In the genomic region with DNA sequence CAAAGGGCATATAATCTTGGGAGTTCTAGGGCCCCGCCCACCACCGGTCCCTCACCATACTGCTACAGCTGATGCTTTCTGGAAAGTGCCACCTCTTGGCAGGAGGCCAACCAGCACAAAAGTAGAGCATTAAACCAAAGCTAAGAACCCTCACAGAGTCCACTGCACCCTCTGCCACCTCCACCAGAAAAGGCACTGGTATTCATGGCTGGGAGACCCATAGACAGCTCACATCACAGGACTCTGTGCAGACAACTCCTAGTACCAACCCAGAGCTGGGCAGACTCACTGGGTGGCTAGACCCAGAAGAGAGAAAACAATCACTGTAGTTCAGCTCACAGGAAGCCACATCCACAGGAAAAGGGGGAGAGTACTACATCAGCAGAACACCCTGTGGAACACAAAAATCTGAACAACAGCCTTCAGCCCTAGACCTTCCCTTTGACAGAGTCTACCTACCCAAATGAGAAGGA, we compare ENCODE assay signal across 10 cellular contexts. TPM values are rescaled to one million over a fixed set of nuclear protein-coding genes. Genes with fewer than 3 reads are reported as not detected.
A peak's percentile ranks its signal among the peaks of the same experiment; 100 is the strongest.
DNase-seq lines count a peak whose midpoint lies in the region; TF ChIP-seq lines count a peak whose summit lies in the region.
"Had no signal": no experiment of that assay in that cellular context is flagged by ENCODE, and none has a peak within 500 bp of the region (broad histone marks: within the 10 kb centered on the region; RNA-seq: fewer than 3 reads in every experiment).

No MANE protein-coding gene starts in this region.

- peak overlapping the region; percentile 56 for H3K27ac ChIP-seq in parathyroid adenoma

- peaks cover 2% of the 10 kb centered on the region for H3K4me1 ChIP-seq in parathyroid adenoma
- H3K4me1 ChIP-seq: Caco-2 had no signal

- no peak overlapping the region for H3K9ac ChIP-seq in parathyroid adenoma

- peaks cover under 1% of the 10 kb centered on the region for H3K36me3 Mint-ChIP-seq in Calu3 (ENCODE audit: insufficient read depth, unreplicated experiment)
- peaks cover 56% of the 10 kb centered on the region for H3K36me3 Mint-ChIP-seq in T-helper 1 cell treated with Interleukin-12 subunit alpha and Interleukin-12 subunit beta and Interleukin-4 antibody, amounts not matched to agents 30 μg/mL and 1 μg/mL, for 36 hours (ENCODE audit: low read depth)

- peaks cover 31% of the 10 kb centered on the region for H3K4me1 Mint-ChIP-seq in Calu3 (ENCODE audit: low read depth, unreplicated experiment)
- H3K4me1 Mint-ChIP-seq in T-helper 1 cell treated with Interleukin-12 subunit alpha and Interleukin-12 subunit beta and Interleukin-4 antibody, amounts not matched to agents 30 μg/mL and 1 μg/mL, for 36 hours (ENCODE audit: low read depth): peaks cover 45% of the 10 kb centered on the region

- no peaks in the 10 kb centered on the region for H3K27me3 Mint-ChIP-seq in Calu3 (ENCODE audit: unreplicated experiment)
- no peaks in the 10 kb centered on the region for H3K27me3 Mint-ChIP-seq in T-helper 1 cell treated with Interleukin-12 subunit alpha and Interleukin-12 subunit beta and Interleukin-4 antibody, amounts not matched to agents 30 μg/mL and 1 μg/mL, for 36 hours (ENCODE audit: low read depth)

- H3K79me2 ChIP-seq in parathyroid adenoma: peaks cover 16% of the 10 kb centered on the region

- CTCF ChIA-PET in Calu3 (lab: Charles Lee): interaction anchor here (1.3 to 2.2 kb wide), 2 partner anchors 10 to 136 kb away, joined by 3 to 8 read pairs; a partner anchor contains a TSS

- peaks cover 10% of the 10 kb centered on the region for H3K9me3 Mint-ChIP-seq in Calu3 (ENCODE audit: low read depth, unreplicated experiment)
- H3K9me3 Mint-ChIP-seq in T-helper 1 cell treated with Interleukin-12 subunit alpha and Interleukin-12 subunit beta and Interleukin-4 antibody, amounts not matched to agents 30 μg/mL and 1 μg/mL, for 36 hours: peaks cover 40% of the 10 kb centered on the region

- peak overlapping the region; percentile 68 for H3K27ac Mint-ChIP-seq in Calu3 (ENCODE audit: unreplicated experiment)
- H3K27ac Mint-ChIP-seq in T-helper 1 cell treated with Interleukin-12 subunit alpha and Interleukin-12 subunit beta and Interleukin-4 antibody, amounts not matched to agents 30 μg/mL and 1 μg/mL, for 36 hours: peak overlapping the region; percentile 91

- no peaks in the 10 kb centered on the region for H3K27me3 ChIP-seq in parathyroid adenoma (ENCODE audit: control insufficient read depth, insufficient read depth, low read length)

- peak overlapping the region; percentile 46 for H3K4me2 ChIP-seq in parathyroid adenoma (ENCODE audit: low read length)

- no peak overlapping the region for H2AFZ ChIP-seq in parathyroid adenoma

- DNase-seq in Calu3 (peak; percentile 48), NCI-H2196 treated with DMSO at 0.1 percent for 48 hours (lab: John Stamatoyannopoulos, UW; ENCODE audit: unreplicated experiment) (no peak), AG20443 (ENCODE audit: low spot score) (no peak), NCI-H510A (lab: John Stamatoyannopoulos, UW) (no peak), NOMO-1 (lab: John Stamatoyannopoulos, UW; ENCODE audit: unreplicated experiment in 2 of 2) (no peak)
- DNase-seq in activated effector memory CD4-positive, alpha-beta T cell treated with Interleukin-2 at 50 U/mL for 16 hours: peak; percentile 69
- DNase-seq: Caco-2, mammary epithelial cell had no signal

- intact Hi-C loops in Calu3 (cut with micrococcal nuclease; ENCODE audit: unreplicated experiment): no loop called here

- peak overlapping the region; percentile 29 for H3K4me3 Mint-ChIP-seq in Calu3 (ENCODE audit: low read depth, unreplicated experiment)
- H3K4me3 Mint-ChIP-seq in T-helper 1 cell treated with Interleukin-12 subunit alpha and Interleukin-12 subunit beta and Interleukin-4 antibody, amounts not matched to agents 30 μg/mL and 1 μg/mL, for 36 hours: peak overlapping the region; percentile 76

- H3K36me3 ChIP-seq in parathyroid adenoma (ENCODE audit: control insufficient read depth, insufficient read depth, low read length): no peaks in the 10 kb centered on the region

- H3K9me3 ChIP-seq in parathyroid adenoma (ENCODE audit: control insufficient read depth, low read length): no peaks in the 10 kb centered on the region

- no TSS peak for BruUV-seq in Calu3 (replicated peaks; lab: Mats Ljungman, UMichigan)

- no peak for TF ChIP-seq CTCF in Calu3 (IDR thresholded peaks at IDR 0.05; ENCODE audit: unreplicated experiment)
- TF ChIP-seq CTCF in parathyroid adenoma (IDR thresholded peaks at IDR 0.05): no peak

- H3K4me3 ChIP-seq in parathyroid adenoma (ENCODE audit: low read depth, low read length): peak overlapping the region; percentile 22

RNA-seq across cellular contexts. Expression of a gene that starts 10.8 kb away (rescaled TPM):
- 17.2 and 18.6 TPM in 2 replicates for total RNA-seq in Calu3 (2022)

RNA-seq across cellular contexts. Expression of a gene that starts 45.0 kb away (rescaled TPM):
- not detected in 2 replicates for total RNA-seq in Calu3 (2022)
- total RNA-seq: Caco-2, mammary epithelial cell had no signal

RNA-seq across cellular contexts. Expression of a gene that starts 58.9 kb away (rescaled TPM):
- 1.7 and 2.5 TPM in 2 replicates for total RNA-seq in Calu3 (2022)

Comparison
In these comparisons a context has a peak if more than half of its experiments do, and no peak if none do; other contexts are left out.
1. DNase-seq: peak in Calu3 (single experiment) and activated effector memory CD4-positive, alpha-beta T cell treated with Interleukin-2 at 50 U/mL for 16 hours (single experiment); none in NCI-H2196 treated with DMSO at 0.1 percent for 48 hours (single experiment), AG20443 (single experiment), NCI-H510A (single experiment) and NOMO-1 (0 of 2).